Comparison of ENCODE assay signal across 16 cellular contexts in the genomic region with DNA sequence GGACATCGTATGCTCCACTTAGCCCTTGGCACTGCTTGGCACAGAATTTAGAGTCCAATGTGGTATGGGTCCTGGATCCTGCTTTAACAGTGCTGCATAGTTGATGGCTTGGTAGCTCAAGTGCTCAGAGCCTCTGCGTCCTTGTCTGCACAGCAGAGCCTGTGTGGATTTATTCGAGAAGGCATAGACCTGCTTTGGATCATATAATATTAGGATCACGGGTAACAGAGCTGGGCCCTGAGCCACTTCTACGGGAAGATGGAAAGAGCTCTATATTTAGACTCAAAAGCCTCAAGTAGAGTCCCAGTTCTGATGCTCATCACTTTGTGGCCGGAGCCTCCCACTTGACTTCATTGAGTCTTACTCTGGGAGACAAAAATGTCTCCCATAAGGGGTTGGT.
"Had no signal": no experiment of that assay in that cellular context is flagged by ENCODE, and none has a peak within 500 bp of the region (broad histone marks: within the 10 kb centered on the region; RNA-seq: fewer than 3 reads in every experiment).

No MANE protein-coding gene starts in this region.

- H3K27ac Mint-ChIP-seq: WTC11 had no signal

- H3K9me3 ChIP-seq: gastroesophageal sphincter, tibial nerve, vagina had no signal

- H3K36me3 ChIP-seq: gastroesophageal sphincter, tibial nerve, vagina had no signal

- H3K27ac ChIP-seq: gastroesophageal sphincter, tibial nerve, vagina had no signal

- H3K4me3 Mint-ChIP-seq: WTC11 had no signal

- H3K27me3 Mint-ChIP-seq: naive thymus-derived CD8-positive, alpha-beta T cell had no signal

- H3K4me3 ChIP-seq: gastroesophageal sphincter, tibial nerve, vagina had no signal

- H3K36me3 Mint-ChIP-seq: WTC11 had no signal

- DNase-seq: activated CD4-positive, alpha-beta T cell treated with anti-CD3 and anti-CD28 coated beads for 48 hours; activated gamma-delta T cell; activated T-cell treated with anti-CD3 and anti-CD28 coated beads, Interleukin-2, amount 50 U/mL, for 72 hours; aorta; cerebellar nuclear complex; dermis blood vessel endothelial cell; naive thymus-derived CD8-positive, alpha-beta T cell; stimulated activated CD4-positive, alpha-beta T cell treated with anti-CD3 and anti-CD28 coated beads, Interleukin-2, amount 100 ng/mL, for 48 hours; stimulated activated naive CD4-positive, alpha-beta T cell treated with Interleukin-2 at 50 U/mL for 16 hours; substantia nigra; T-helper 2 cell had no signal

- H3K4me1 ChIP-seq: vagina had no signal

- H3K27me3 ChIP-seq: tibial nerve, vagina had no signal

- ATAC-seq: activated T-cell treated with anti-CD3 and anti-CD28 coated beads, Interleukin-2, amount 50 U/mL, for 72 hours; gastroesophageal sphincter; left lobe of liver; naive thymus-derived CD8-positive, alpha-beta T cell; WTC11 had no signal

- H3K9me3 Mint-ChIP-seq: activated T-cell treated with anti-CD3 and anti-CD28 coated beads, Interleukin-2, amount 50 U/mL, for 72 hours; naive thymus-derived CD8-positive, alpha-beta T cell; WTC11 had no signal
